In genomic region chr1:6294868-6295556, GRCh38 we compare ENCODE assay signal across 1 cellular context.
TF ChIP-seq lines count a peak whose summit lies in the region.

No MANE protein-coding gene starts in this region.

TF ChIP-seq in WTC11, 78 proteins besides CTCF, POLR2A, EP300 and RAD21 (continued from another document):
- TF ChIP-seq AFF4 (CRISPR knock-in tag; IDR thresholded peaks at IDR 0.05; ENCODE audit: borderline replicate concordance) (no peak), CBFB (CRISPR knock-in tag; IDR thresholded peaks at IDR 0.05; ENCODE audit: low read depth) (no peak), GABPB1 (CRISPR knock-in tag; IDR thresholded peaks at IDR 0.05) (no peak), ERG (CRISPR knock-in tag; IDR thresholded peaks at IDR 0.05) (no peak), ZNF232 (CRISPR knock-in tag; IDR thresholded peaks at IDR 0.05) (no peak)
- TF ChIP-seq, protein P1, sequence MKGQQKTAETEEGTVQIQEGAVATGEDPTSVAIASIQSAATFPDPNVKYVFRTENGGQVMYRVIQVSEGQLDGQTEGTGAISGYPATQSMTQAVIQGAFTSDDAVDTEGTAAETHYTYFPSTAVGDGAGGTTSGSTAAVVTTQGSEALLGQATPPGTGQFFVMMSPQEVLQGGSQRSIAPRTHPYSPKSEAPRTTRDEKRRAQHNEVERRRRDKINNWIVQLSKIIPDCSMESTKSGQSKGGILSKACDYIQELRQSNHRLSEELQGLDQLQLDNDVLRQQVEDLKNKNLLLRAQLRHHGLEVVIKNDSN (CRISPR knock-in tag; IDR thresholded peaks at IDR 0.05): no peak
